Comparison of ENCODE assay signal across 21 cellular contexts in genomic region chr2:212213191-212213590, GRCh38.
DNase-seq lines count a peak whose midpoint lies in the region; ATAC-seq, FAIRE-seq and TF ChIP-seq lines count a peak whose summit lies in the region.
"Had no signal": no experiment of that assay in that cellular context is flagged by ENCODE, and none has a peak within 500 bp of the region (broad histone marks: within the 10 kb centered on the region; RNA-seq: fewer than 3 reads in every experiment).

No MANE protein-coding gene starts in this region.

- CTCF ChIA-PET in HepG2 (lab: Yijun Ruan, JAX; ENCODE audit: low intra/inter-chr PET ratio, low total read pairs) (no interaction called here), PC-3 (lab: Charles Lee) (no interaction called here)

- in situ Hi-C loops in HepG2 (cut with HindIII; ENCODE audit: extremely low pct_ligation_motif_present, low pct_unique_long_range_greater_than_20kb), result no loop called here

- TF ChIP-seq POLR2A in HepG2 (IDR thresholded peaks at IDR 0.05; ENCODE audit: insufficient read depth in 1 of 2, low read depth in 2 of 2, low read length in 2 of 2), result no peak
- TF ChIP-seq POLR2A in right lobe of liver (IDR thresholded peaks at IDR 0.05), result no peak

- BruUV-seq in HepG2 (replicated peaks; lab: Mats Ljungman, UMichigan), result no TSS peak
- no TSS peak for BruUV-seq in PC-3 (replicated peaks; lab: Mats Ljungman, UMichigan)

- H4K20me1 ChIP-seq in HepG2 (ENCODE audit: insufficient read depth, low read length) (no peaks in the 10 kb centered on the region), PC-3 (ENCODE audit: low read length) (no peaks in the 10 kb centered on the region)

- ATAC-seq in HepG2, result no peak
- no peak for ATAC-seq in right lobe of liver
- peak; percentile 73 for ATAC-seq in GM21619 (IDR thresholded peaks at IDR 0.05; ENCODE audit: unreplicated experiment)
- peak; percentile 74 for ATAC-seq in HG03342 (IDR thresholded peaks at IDR 0.05; ENCODE audit: unreplicated experiment)
- no peak for ATAC-seq in PC-3
- no peak for ATAC-seq in SK-N-SH treated with all-trans-retinoic acid at 6 μM for 48 hours
- ATAC-seq: effector memory CD8-positive, alpha-beta T cell; left lung; mucosa of descending colon; T-cell had no signal

- H3K27me3 ChIP-seq in HepG2 (ENCODE audit: control insufficient read depth in 1 of 2, insufficient read depth in 2 of 2, low read length in 2 of 2) (no peaks in the 10 kb centered on the region), right lobe of liver (no peaks in the 10 kb centered on the region), PC-3 (ENCODE audit: low read length) (no peaks in the 10 kb centered on the region)
- H3K27me3 ChIP-seq: left lung, suprapubic skin had no signal

- no peak for DNase-seq in HepG2 (ENCODE audit: low spot score)
- DNase-seq in right lobe of liver, result no peak
- no peak for DNase-seq in PC-3
- no peak for DNase-seq in DMS79 treated with DMSO at 0.1 percent for 48 hours (lab: John Stamatoyannopoulos, UW)
- DNase-seq in NCI-H524 (lab: John Stamatoyannopoulos, UW), result no peak
- DNase-seq: activated CD4-positive, alpha-beta T cell treated with anti-CD3 and anti-CD28 coated beads, Interleukin-2, amount 50 U/mL, for 1 hour; anterior cingulate cortex; Caco-2; cerebellar nuclear complex; effector memory CD8-positive, alpha-beta T cell; H7; left lung; mucosa of descending colon; NCI-H1694 treated with DMSO at 0.1 percent for 48 hours; NCI-H446; T-cell had no signal

- no peaks in the 10 kb centered on the region for H3K4me1 ChIP-seq in HepG2 (ENCODE audit: insufficient read depth, low read length)
- no peaks in the 10 kb centered on the region for H3K4me1 ChIP-seq in right lobe of liver
- H3K4me1 ChIP-seq in PC-3 (ENCODE audit: insufficient read depth, low read length), result no peaks in the 10 kb centered on the region
- H3K4me1 ChIP-seq: Caco-2, left lung, suprapubic skin had no signal

- TF ChIP-seq EP300 in HepG2 (IDR thresholded peaks at IDR 0.05; ENCODE audit: low read depth in 2 of 2, low read length in 2 of 2), result no peak
- TF ChIP-seq EP300 in HepG2 (CRISPR knock-in tag; IDR thresholded peaks at IDR 0.05; ENCODE audit: borderline replicate concordance), result no peak

- no peaks in the 10 kb centered on the region for H3F3A ChIP-seq in PC-3 (ENCODE audit: low read length, unreplicated experiment)

- H3K9me3 ChIP-seq in HepG2 (ENCODE audit: low read length), result no peaks in the 10 kb centered on the region
- no peaks in the 10 kb centered on the region for H3K9me3 ChIP-seq in right lobe of liver
- no peaks in the 10 kb centered on the region for H3K9me3 ChIP-seq in PC-3 (ENCODE audit: low read length)
- H3K9me3 ChIP-seq: Caco-2, left lung, mucosa of descending colon, suprapubic skin had no signal

- FAIRE-seq in HepG2 (lab: Jason Lieb, UNC), result no peak

- no peaks in the 10 kb centered on the region for H3K9me2 ChIP-seq in PC-3 (replicated peaks; ENCODE audit: low read length)

- WGBS in HepG2 (ENCODE audit: low lambda C conversion rate), result 2% methylated on average over 1 of the region's 1 CpG
- 0% methylated on average over 1 of the region's 1 CpG for WGBS in right lobe of liver (ENCODE audit: insufficient coverage, low coverage, low lambda C conversion rate, missing lambda C conversion rate)

- H2AFZ ChIP-seq in HepG2 (ENCODE audit: low read length) (no peak overlapping the region), PC-3 (ENCODE audit: low read length) (no peak overlapping the region)

- H3K27ac ChIP-seq in HepG2 (ENCODE audit: extremely low read length, insufficient read depth, low read length) (no peak overlapping the region), right lobe of liver (no peak overlapping the region), PC-3 (ENCODE audit: low read length) (no peak overlapping the region)
- H3K27ac ChIP-seq: 22Rv1, left lung, suprapubic skin had no signal

- H3K4me3 ChIP-seq in HepG2 (replicated peaks in 1 of 3; ENCODE audit: insufficient read depth in 1 of 3, low read depth in 2 of 3, low read length in 3 of 3) (no peak overlapping the region), right lobe of liver (no peak overlapping the region), PC-3 (ENCODE audit: low read length) (no peak overlapping the region)
- H3K4me3 ChIP-seq: left lung, mucosa of descending colon, suprapubic skin had no signal

- H3K9ac ChIP-seq in HepG2 (ENCODE audit: insufficient read depth, low read depth, low read length), result no peak overlapping the region
- H3K9ac ChIP-seq in PC-3 (ENCODE audit: low read length), result no peak overlapping the region

- POLR2A ChIA-PET in HepG2 (lab: Yijun Ruan, JAX) (no interaction called here), PC-3 (lab: Charles Lee; ENCODE audit: unreplicated experiment) (no interaction called here)

- intact Hi-C loops in HepG2 (cut with micrococcal nuclease; ENCODE audit: unreplicated experiment), result no loop called here
- intact Hi-C loops in right lobe of liver (cut with DNase I), result no loop called here
- intact Hi-C loops in PC-3 (cut with micrococcal nuclease), result no loop called here

- no peaks in the 10 kb centered on the region for H3K36me3 ChIP-seq in HepG2 (replicated peaks in 1 of 2; ENCODE audit: control insufficient read depth in 1 of 2, insufficient read depth in 2 of 2, low read length in 2 of 2)
- no peaks in the 10 kb centered on the region for H3K36me3 ChIP-seq in right lobe of liver
- no peaks in the 10 kb centered on the region for H3K36me3 ChIP-seq in PC-3 (ENCODE audit: low read depth, low read length)
- H3K36me3 ChIP-seq: left lung, suprapubic skin had no signal

- H3K79me2 ChIP-seq in HepG2 (ENCODE audit: insufficient read depth, low read length) (no peaks in the 10 kb centered on the region), PC-3 (ENCODE audit: low read length) (no peaks in the 10 kb centered on the region)

- TF ChIP-seq RAD21 in HepG2 (CRISPR knock-in tag; IDR thresholded peaks at IDR 0.05), result no peak

- no peak overlapping the region for H3K4me2 ChIP-seq in HepG2 (ENCODE audit: low read depth, low read length)
- H3K4me2 ChIP-seq in PC-3 (ENCODE audit: low read length), result no peak overlapping the region

- TF ChIP-seq CTCF in HepG2 (CRISPR knock-in tag; IDR thresholded peaks at IDR 0.05) (no peak), right lobe of liver (IDR thresholded peaks at IDR 0.05) (no peak), PC-3 (conservative IDR thresholded peaks at IDR 0.05; ENCODE audit: low read depth, low read length) (no peak)

TF ChIP-seq in HepG2, 621 proteins besides CTCF, POLR2A, EP300 and RAD21:
- TF ChIP-seq ZNF839 (CRISPR knock-in tag; IDR thresholded peaks at IDR 0.05; ENCODE audit: borderline replicate concordance) (no peak), MAFK (conservative IDR thresholded peaks at IDR 0.05 in 1 of 2, IDR thresholded peaks at IDR 0.05 in 1 of 2; ENCODE audit: low read length in 2 of 2) (0 out of 4 replicates have a peak, but pooled peaks have one; percentile 8 to 12), NR2F6 (IDR thresholded peaks at IDR 0.05) (no peak), NR2F6 (CRISPR knock-in tag; IDR thresholded peaks at IDR 0.05) (no peak), ZNF670 (CRISPR knock-in tag; IDR thresholded peaks at IDR 0.05; ENCODE audit: borderline replicate concordance) (no peak), ESRRA (CRISPR knock-in tag; IDR thresholded peaks at IDR 0.05; ENCODE audit: low read depth) (no peak)

TF ChIP-seq in SK-N-SH treated with all-trans-retinoic acid at 6 μM for 48 hours, 23 proteins besides CTCF, POLR2A, EP300 and RAD21 (continues in another document):
- no peak for TF ChIP-seq CREB5 (CRISPR knock-in tag; IDR thresholded peaks at IDR 0.05; ENCODE audit: low read depth)
- TF ChIP-seq ZFP30 (CRISPR knock-in tag; IDR thresholded peaks at IDR 0.05), result no peak
- TF ChIP-seq ZFP3 (CRISPR knock-in tag; IDR thresholded peaks at IDR 0.05), result no peak
- no peak for TF ChIP-seq ZNF565 (CRISPR knock-in tag; conservative IDR thresholded peaks at IDR 0.05; ENCODE audit: low read depth)
- TF ChIP-seq ESRRG (CRISPR knock-in tag; IDR thresholded peaks at IDR 0.05), result no peak
- TF ChIP-seq TCF4 (CRISPR knock-in tag; IDR thresholded peaks at IDR 0.05; ENCODE audit: borderline replicate concordance), result no peak
- no peak for TF ChIP-seq CSRNP3 (CRISPR knock-in tag; IDR thresholded peaks at IDR 0.05)
- TF ChIP-seq RARB (CRISPR knock-in tag; IDR thresholded peaks at IDR 0.05), result no peak
- no peak for TF ChIP-seq ZC3H10 (CRISPR knock-in tag; IDR thresholded peaks at IDR 0.05)
- no peak for TF ChIP-seq OSR1 (CRISPR knock-in tag; IDR thresholded peaks at IDR 0.05)
- no peak for TF ChIP-seq ISL1 (CRISPR knock-in tag; IDR thresholded peaks at IDR 0.05)

Comparison
In these comparisons a context has a peak if more than half of its experiments do, and no peak if none do; other contexts are left out.
1. ATAC-seq: peak in GM21619 (single experiment) and HG03342 (single experiment); none in HepG2 (single experiment), right lobe of liver (0 of 4), PC-3 (single experiment) and SK-N-SH treated with all-trans-retinoic acid at 6 μM for 48 hours (single experiment).